In genomic region chr10:24952146-24952700, GRCh38 we compare ENCODE assay signal across 8 cellular contexts. TPM values are rescaled to one million over a fixed set of nuclear protein-coding genes. Genes with fewer than 3 reads are reported as not detected.
DNase-seq lines count a peak whose midpoint lies in the region; ATAC-seq and TF ChIP-seq lines count a peak whose summit lies in the region.

PRTFDC1 (minus strand) TSS chr10:24952606; CDS start chr10:24952575, 31 bp downstream.

- no peaks in the 10 kb centered on the region for H4K20me1 ChIP-seq in OCI-LY3 (ENCODE audit: insufficient read depth, low read length)

- peak within 1 kb of the TSS; percentile 87 for H2AFZ ChIP-seq in OCI-LY3 (ENCODE audit: low read depth, low read length)

- peak; percentile 3 for ATAC-seq in activated CD4-positive, alpha-beta T cell treated with anti-CD3 and anti-CD28 coated beads for 36 hours
- peak; percentile 28 for ATAC-seq in HG02623 (IDR thresholded peaks at IDR 0.05; ENCODE audit: unreplicated experiment)

- H3K4me2 ChIP-seq in OCI-LY3 (ENCODE audit: low read length) (peak within 1 kb of the TSS; percentile 82), skeletal muscle satellite cell (ENCODE audit: low read length) (peak within 1 kb of the TSS; percentile 95)

- H3K9ac ChIP-seq in OCI-LY3 (ENCODE audit: low read length) (peak within 1 kb of the TSS; percentile 56), iPS-18a (ENCODE audit: low read length) (peak within 1 kb of the TSS; percentile 83), skeletal muscle satellite cell (ENCODE audit: low read depth, low read length) (peak within 1 kb of the TSS; percentile 89)

- peak; percentile 45 for DNase-seq in activated CD4-positive, alpha-beta T cell treated with anti-CD3 and anti-CD28 coated beads for 36 hours
- DNase-seq in activated CD4-positive, alpha-beta T cell treated with anti-CD3 and anti-CD28 coated beads for 1 hour = no peak
- no peak for DNase-seq in NCI-H2029 treated with DMSO at 0.1 percent for 48 hours (lab: John Stamatoyannopoulos, UW)

- H3K79me2 ChIP-seq in OCI-LY3 (ENCODE audit: low read length) = no peaks in the 10 kb centered on the region

- H3K36me3 ChIP-seq in OCI-LY3 (replicated peaks; ENCODE audit: low read depth, low read length) (no peaks in the 10 kb centered on the region), iPS-18a (ENCODE audit: control insufficient read depth, low read depth, low read length) (no peaks in the 10 kb centered on the region), skeletal muscle satellite cell (ENCODE audit: insufficient read depth, low read length) (no peaks in the 10 kb centered on the region)

- peaks cover 24% of the 10 kb centered on the region for H3K4me1 Mint-ChIP-seq in activated CD4-positive, alpha-beta T cell treated with anti-CD3 and anti-CD28 coated beads for 36 hours
- peaks cover 64% of the 10 kb centered on the region for H3K4me1 Mint-ChIP-seq in brain

- H3K4me3 Mint-ChIP-seq in activated CD4-positive, alpha-beta T cell treated with anti-CD3 and anti-CD28 coated beads for 36 hours = peak within 1 kb of the TSS; percentile 67
- H3K4me3 Mint-ChIP-seq in brain = peak within 1 kb of the TSS; percentile 74 to 88 (median 81)

- H3K27ac Mint-ChIP-seq in activated CD4-positive, alpha-beta T cell treated with anti-CD3 and anti-CD28 coated beads for 36 hours = peak within 1 kb of the TSS; percentile 40
- peak within 1 kb of the TSS; percentile 87 to 99 (median 94) for H3K27ac Mint-ChIP-seq in brain

- no peaks in the 10 kb centered on the region for H3K27me3 ChIP-seq in OCI-LY3 (ENCODE audit: low read depth, low read length)
- H3K27me3 ChIP-seq in iPS-18a (ENCODE audit: control insufficient read depth, insufficient read depth, low read length) = no peaks in the 10 kb centered on the region
- no peaks in the 10 kb centered on the region for H3K27me3 ChIP-seq in skeletal muscle satellite cell (ENCODE audit: control insufficient read depth, insufficient read depth, low read length)

- CTCF ChIA-PET in activated CD4-positive, alpha-beta T cell treated with anti-CD3 and anti-CD28 coated beads for 36 hours (lab: Charles Lee) = interaction anchor here (1.1 to 1.3 kb wide), 2 partner anchors 10 to 38 kb away, joined by 3 read pairs; no protein-coding TSS in a partner anchor

- H3K9me3 ChIP-seq in OCI-LY3 (ENCODE audit: insufficient read depth, low read length) (no peaks in the 10 kb centered on the region), iPS-18a (ENCODE audit: control insufficient read depth, low read depth, low read length) (no peaks in the 10 kb centered on the region), skeletal muscle satellite cell (replicated peaks; ENCODE audit: low read length) (no peaks in the 10 kb centered on the region)

- intact Hi-C loops in activated CD4-positive, alpha-beta T cell treated with anti-CD3 and anti-CD28 coated beads for 36 hours (cut with DNase I, micrococcal nuclease) = loop anchor here (2.0 to 5.0 kb wide), 4 partner anchors 65 to 309 kb away; partner anchors contain the start of genes ARHGAP21 (in 1 of the 2), ENKUR (in 1 of the 2) and THNSL1 (in 1 of the 2)

- no peaks in the 10 kb centered on the region for H3K9me3 Mint-ChIP-seq in activated CD4-positive, alpha-beta T cell treated with anti-CD3 and anti-CD28 coated beads for 36 hours (ENCODE audit: low read depth)
- no peaks in the 10 kb centered on the region for H3K9me3 Mint-ChIP-seq in brain

- H3K4me3 ChIP-seq in OCI-LY3 (ENCODE audit: low read length) (peak within 1 kb of the TSS; percentile 81), iPS-18a (ENCODE audit: low read length) (peak within 1 kb of the TSS; percentile 62), skeletal muscle satellite cell (ENCODE audit: low read length) (peak within 1 kb of the TSS; percentile 76)

- H3K27ac ChIP-seq in OCI-LY3 (ENCODE audit: low read length) = no peak within 1 kb of the TSS
- peak within 1 kb of the TSS; percentile 80 for H3K27ac ChIP-seq in iPS-18a (ENCODE audit: low read length)

- peaks cover 4% of the 10 kb centered on the region; the same call in 1 of the 2 replicates for H3K4me1 ChIP-seq in OCI-LY3 (ENCODE audit: low read length)
- H3K4me1 ChIP-seq in iPS-18a (ENCODE audit: control insufficient read depth, low read depth, low read length) = peaks cover 26% of the 10 kb centered on the region
- H3K4me1 ChIP-seq in skeletal muscle satellite cell (ENCODE audit: control insufficient read depth, insufficient read depth, low read length) = peaks cover 41% of the 10 kb centered on the region

- no peaks in the 10 kb centered on the region for H3K36me3 Mint-ChIP-seq in activated CD4-positive, alpha-beta T cell treated with anti-CD3 and anti-CD28 coated beads for 36 hours (ENCODE audit: low read depth)
- no peaks in the 10 kb centered on the region for H3K36me3 Mint-ChIP-seq in brain

- TF ChIP-seq CTCF in OCI-LY3 (IDR thresholded peaks at IDR 0.05; ENCODE audit: low read depth, low read length) = no peak
- no peak for TF ChIP-seq CTCF in brain (conservative IDR thresholded peaks at IDR 0.05)

- peaks cover 4% of the 10 kb centered on the region for H3K27me3 Mint-ChIP-seq in activated CD4-positive, alpha-beta T cell treated with anti-CD3 and anti-CD28 coated beads for 36 hours
- H3K27me3 Mint-ChIP-seq in brain = no peaks in the 10 kb centered on the region

- POLR2A ChIA-PET in activated CD4-positive, alpha-beta T cell treated with anti-CD3 and anti-CD28 coated beads for 36 hours (lab: Charles Lee) = no interaction called here

RNA-seq across cellular contexts. Expression of gene PRTFDC1, which starts in this region (rescaled TPM):
- under 1 TPM; 0.32 to 0.71 TPM for total RNA-seq in activated CD4-positive, alpha-beta T cell treated with anti-CD3 and anti-CD28 coated beads for 36 hours
- 30.7 TPM for polyA plus RNA-seq in brain (ENCODE audit: insufficient read depth, low read depth, low replicate concordance)
- 4.2 and 8.1 TPM in 2 replicates for total RNA-seq in skeletal muscle satellite cell (2012; rRNA removed)

Comparison
In these comparisons a context has a peak if more than half of its experiments do, and no peak if none do; other contexts are left out.
1. Peak in DNase-seq and ATAC-seq in activated CD4-positive, alpha-beta T cell treated with anti-CD3 and anti-CD28 coated beads for 36 hours; RNA of the gene not detected or under 1 TPM.